ENCODE assay signal across 23 cellular contexts in genomic region chr7:91383875-91384274, GRCh38.
"Had no signal": no experiment of that assay in that cellular context is flagged by ENCODE, and none has a peak within 500 bp of the region (broad histone marks: within the 10 kb centered on the region; RNA-seq: fewer than 3 reads in every experiment).

No MANE protein-coding gene starts in this region.

- H2AFZ ChIP-seq: neural progenitor cell had no signal

- H3K27me3 ChIP-seq: heart left ventricle, neural progenitor cell, pancreas, spleen, testis, tibial nerve, upper lobe of right lung, vagina had no signal

- H3K9me3 Mint-ChIP-seq: mesothelial cell of epicardium; stimulated activated naive B cell treated with anti-CD40 and anti-IgM and Interleukin-4, amounts not matched to agents 10 μg/mL and 1 μg/mL and 100 μg/mL, for 72 hours had no signal

- H3K4me3 Mint-ChIP-seq: mesothelial cell of epicardium; natural killer cell; neural progenitor cell; stimulated activated naive B cell treated with anti-CD40 and anti-IgM and Interleukin-4, amounts not matched to agents 10 μg/mL and 1 μg/mL and 100 μg/mL, for 72 hours; stimulated activated naive CD8-positive, alpha-beta T cell treated with anti-CD3 and anti-CD28 coated beads, Interleukin-15, amount 100 ng/mL, for 72 hours had no signal

- H3K36me3 Mint-ChIP-seq: mesothelial cell of epicardium; natural killer cell; neural progenitor cell; stimulated activated naive B cell treated with anti-CD40 and anti-IgM and Interleukin-4, amounts not matched to agents 10 μg/mL and 1 μg/mL and 100 μg/mL, for 72 hours had no signal

- H3K4me1 ChIP-seq: heart left ventricle, neural progenitor cell, pancreas, spleen, testis, tibial nerve, upper lobe of right lung had no signal

- H3K9me3 ChIP-seq: heart left ventricle, pancreas, testis, tibial nerve, upper lobe of right lung, vagina had no signal

- ATAC-seq: heart left ventricle; natural killer cell; pancreas; sciatic nerve; stimulated activated naive B cell treated with anti-CD40 and anti-IgM and Interleukin-4, amounts not matched to agents 10 μg/mL and 1 μg/mL and 100 μg/mL, for 72 hours; stimulated activated naive CD8-positive, alpha-beta T cell treated with anti-CD3 and anti-CD28 coated beads, Interleukin-15, amount 100 ng/mL, for 72 hours; upper lobe of right lung had no signal

- H3K27me3 Mint-ChIP-seq: progenitor cell of endocrine pancreas; stimulated activated naive CD8-positive, alpha-beta T cell treated with anti-CD3 and anti-CD28 coated beads, Interleukin-15, amount 100 ng/mL, for 72 hours had no signal

- DNase-seq: dermis blood vessel endothelial cell; erythroblast; heart left ventricle; hippocampal formation; kidney glomerular epithelial cell; natural killer cell; nucleus accumbens; pancreas; retina; spleen; stimulated activated CD4-positive, alpha-beta T cell treated with anti-CD3 and anti-CD28 coated beads, Interleukin-15, amount 100 ng/mL, for 24 hours; stimulated activated CD4-positive, alpha-beta T cell treated with anti-CD3 and anti-CD28 coated beads, Interleukin-1b, Interleukin-23, amount 100 ng/mL, for 48 hours; stimulated activated CD4-positive, alpha-beta T cell treated with anti-CD3 and anti-CD28 coated beads, Interleukin-4, amount 100 ng/mL, for 24 hours; stimulated activated naive B cell treated with anti-CD40 and anti-IgM and Interleukin-4, amounts not matched to agents 10 μg/mL and 1 μg/mL and 100 μg/mL, for 72 hours; stimulated activated naive CD8-positive, alpha-beta T cell treated with anti-CD3 and anti-CD28 coated beads, Interleukin-15, amount 100 ng/mL, for 72 hours; testis; upper lobe of right lung had no signal

- H3K4me1 Mint-ChIP-seq: natural killer cell; stimulated activated naive B cell treated with anti-CD40 and anti-IgM and Interleukin-4, amounts not matched to agents 10 μg/mL and 1 μg/mL and 100 μg/mL, for 72 hours; stimulated activated naive CD8-positive, alpha-beta T cell treated with anti-CD3 and anti-CD28 coated beads, Interleukin-15, amount 100 ng/mL, for 72 hours had no signal

- H3K36me3 ChIP-seq: heart left ventricle, neural progenitor cell, pancreas, spleen, tibial nerve, upper lobe of right lung, vagina had no signal

- H3K9ac ChIP-seq: neural progenitor cell had no signal

- H3K27ac Mint-ChIP-seq: mesothelial cell of epicardium; natural killer cell; neural progenitor cell; progenitor cell of endocrine pancreas; stimulated activated naive B cell treated with anti-CD40 and anti-IgM and Interleukin-4, amounts not matched to agents 10 μg/mL and 1 μg/mL and 100 μg/mL, for 72 hours; stimulated activated naive CD8-positive, alpha-beta T cell treated with anti-CD3 and anti-CD28 coated beads, Interleukin-15, amount 100 ng/mL, for 72 hours had no signal

- H3K4me3 ChIP-seq: heart left ventricle, neural progenitor cell, pancreas, spleen, testis, tibial nerve, upper lobe of right lung, vagina had no signal

- H3K4me2 ChIP-seq: neural progenitor cell had no signal

- H3K27ac ChIP-seq: heart left ventricle, neural progenitor cell, pancreas, spleen, testis, tibial nerve, upper lobe of right lung, vagina had no signal
